17 cellular contexts compared by ENCODE assay signal in the genomic region with DNA sequence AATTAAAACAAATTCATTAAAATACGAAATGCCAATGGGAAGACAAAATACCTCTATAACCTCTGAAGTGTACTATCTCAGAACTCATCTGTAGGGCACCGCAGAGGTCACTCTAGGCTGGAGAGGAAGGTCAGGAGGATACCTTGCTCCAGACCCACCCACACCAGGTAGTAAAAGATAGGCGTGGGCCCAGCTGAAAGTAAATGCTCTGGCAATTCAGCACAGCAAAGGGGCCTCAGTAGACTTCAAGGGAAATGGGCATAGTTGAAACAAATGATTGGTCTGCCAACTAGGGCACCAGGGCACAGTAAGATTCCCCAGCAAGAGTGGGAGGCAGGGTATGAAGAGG. TPM values are rescaled to one million over a fixed set of nuclear protein-coding genes. Genes with fewer than 3 reads are reported as not detected.
A peak's percentile ranks its signal among the peaks of the same experiment; 100 is the strongest.
DNase-seq lines count a peak whose midpoint lies in the region; ATAC-seq and TF ChIP-seq lines count a peak whose summit lies in the region.
"Had no signal": no experiment of that assay in that cellular context is flagged by ENCODE, and none has a peak within 500 bp of the region (broad histone marks: within the 10 kb centered on the region; RNA-seq: fewer than 3 reads in every experiment).

No MANE protein-coding gene starts in this region.

- H3K4me3 Mint-ChIP-seq in GM23338 (no peak overlapping the region), T-helper 17 cell (no peak overlapping the region), neural progenitor cell (no peak overlapping the region), mesothelial cell of epicardium (no peak overlapping the region)
- H3K4me3 Mint-ChIP-seq: CD4-positive, alpha-beta memory T cell; HFFc6 had no signal

- no peaks in the 10 kb centered on the region for H3K36me3 ChIP-seq in GM23338 (ENCODE audit: insufficient read depth)
- no peaks in the 10 kb centered on the region for H3K36me3 ChIP-seq in neural progenitor cell
- H3K36me3 ChIP-seq: BE2C had no signal

- H3K4me3 ChIP-seq in GM23338 (no peak overlapping the region), neural progenitor cell (no peak overlapping the region)
- H3K4me3 ChIP-seq: A549, K562 had no signal

- H3K4me2 ChIP-seq in GM23338 (no peak overlapping the region), neural progenitor cell (no peak overlapping the region)
- H3K4me2 ChIP-seq: A549 had no signal

- no peaks in the 10 kb centered on the region for H3K4me1 ChIP-seq in GM23338 (ENCODE audit: insufficient read depth)
- peaks cover 8% of the 10 kb centered on the region for H3K4me1 ChIP-seq in neural progenitor cell
- H3K4me1 ChIP-seq: A549 had no signal

- H3K27ac ChIP-seq in GM23338 (ENCODE audit: low read depth): no peak overlapping the region
- H3K27ac ChIP-seq in neural progenitor cell: peak overlapping the region; percentile 49
- H3K27ac ChIP-seq: A549, C4-2B had no signal

- ATAC-seq in GM23338 (no peak; the same call in 2 of the 3 replicates), T-helper 17 cell (no peak), left colon (peak; percentile 79), GM18858 (IDR thresholded peaks at IDR 0.05; ENCODE audit: unreplicated experiment) (no peak)
- ATAC-seq: A549 had no signal

- no peak overlapping the region for H2AFZ ChIP-seq in GM23338
- H2AFZ ChIP-seq in neural progenitor cell (replicated peaks): no peak overlapping the region

- H3K79me2 ChIP-seq in GM23338 (replicated peaks; ENCODE audit: insufficient read depth): no peaks in the 10 kb centered on the region
- H3K79me2 ChIP-seq in neural progenitor cell (ENCODE audit: low read depth): no peaks in the 10 kb centered on the region

- H3K9ac ChIP-seq in neural progenitor cell: no peak overlapping the region

- no peaks in the 10 kb centered on the region for H3K9me2 ChIP-seq in GM23338 (ENCODE audit: insufficient read depth)

- H3K27me3 ChIP-seq in GM23338 (ENCODE audit: insufficient read depth) (no peaks in the 10 kb centered on the region), neural progenitor cell (no peaks in the 10 kb centered on the region)
- H3K27me3 ChIP-seq: BE2C had no signal

- H4K20me1 ChIP-seq in GM23338 (replicated peaks; ENCODE audit: insufficient read depth) (no peaks in the 10 kb centered on the region), neural progenitor cell (ENCODE audit: low read depth) (no peaks in the 10 kb centered on the region)

- no peak for DNase-seq in GM23338 (ENCODE audit: low spot score)
- no peak for DNase-seq in T-helper 17 cell
- peak; percentile 74 to 89 for DNase-seq in left colon
- DNase-seq in neural progenitor cell (ENCODE audit: low spot score): no peak
- DNase-seq in mesothelial cell of epicardium (ENCODE audit: low spot score in 2 of 2, unreplicated experiment in 2 of 2): no peak
- DNase-seq in HK-2 (ENCODE audit: unreplicated experiment): no peak
- no peak for DNase-seq in activated CD4-positive, alpha-beta T cell treated with anti-CD3 and anti-CD28 coated beads for 1 hour
- DNase-seq: BE2C; CD4-positive, alpha-beta memory T cell; DMS53; GF-D8; HCEC 1CT; HFFc6 had no signal

- H3K9me3 Mint-ChIP-seq in GM23338: no peaks in the 10 kb centered on the region
- H3K9me3 Mint-ChIP-seq in neural progenitor cell: no peaks in the 10 kb centered on the region
- no peaks in the 10 kb centered on the region for H3K9me3 Mint-ChIP-seq in mesothelial cell of epicardium
- H3K9me3 Mint-ChIP-seq: CD4-positive, alpha-beta memory T cell; HFFc6 had no signal

- H3K4me1 Mint-ChIP-seq in GM23338: peaks cover 11% of the 10 kb centered on the region; the same call in 2 of the 3 replicates
- no peaks in the 10 kb centered on the region for H3K4me1 Mint-ChIP-seq in T-helper 17 cell
- H3K4me1 Mint-ChIP-seq in neural progenitor cell: peaks cover 2% of the 10 kb centered on the region
- peaks cover 13% of the 10 kb centered on the region for H3K4me1 Mint-ChIP-seq in mesothelial cell of epicardium
- H3K4me1 Mint-ChIP-seq: CD4-positive, alpha-beta memory T cell had no signal

- H3K27ac Mint-ChIP-seq in GM23338: peak overlapping the region; percentile 55; the same call in 1 of the 2 replicates
- H3K27ac Mint-ChIP-seq in T-helper 17 cell: peak overlapping the region; percentile 3
- H3K27ac Mint-ChIP-seq in neural progenitor cell: no peak overlapping the region
- H3K27ac Mint-ChIP-seq in mesothelial cell of epicardium: no peak overlapping the region
- H3K27ac Mint-ChIP-seq: HFFc6 had no signal

- intact Hi-C loops in left colon (cut with DNase I, micrococcal nuclease): no loop called here

- no peak for TF ChIP-seq CTCF in GM23338 (conservative IDR thresholded peaks at IDR 0.05; ENCODE audit: low read depth in 2 of 2)
- TF ChIP-seq CTCF in neural progenitor cell (IDR thresholded peaks at IDR 0.05): no peak
- no peak for TF ChIP-seq CTCF in mesothelial cell of epicardium (IDR thresholded peaks at IDR 0.05; ENCODE audit: unreplicated experiment)

- H3F3A ChIP-seq in GM23338 (replicated peaks; ENCODE audit: low read depth): no peaks in the 10 kb centered on the region
- H3F3A ChIP-seq in neural progenitor cell (ENCODE audit: low read depth): peaks cover 10% of the 10 kb centered on the region

- no peaks in the 10 kb centered on the region for H3K27me3 Mint-ChIP-seq in GM23338 (ENCODE audit: insufficient read depth, low read depth, poor library complexity)
- H3K27me3 Mint-ChIP-seq in T-helper 17 cell: no peaks in the 10 kb centered on the region
- H3K27me3 Mint-ChIP-seq in neural progenitor cell (ENCODE audit: insufficient read depth, low read depth): peaks cover 9% of the 10 kb centered on the region
- no peaks in the 10 kb centered on the region for H3K27me3 Mint-ChIP-seq in mesothelial cell of epicardium (ENCODE audit: low read depth)

- H3K36me3 Mint-ChIP-seq in GM23338 (ENCODE audit: low read depth): no peaks in the 10 kb centered on the region
- no peaks in the 10 kb centered on the region for H3K36me3 Mint-ChIP-seq in T-helper 17 cell (ENCODE audit: low read depth)
- H3K36me3 Mint-ChIP-seq in neural progenitor cell: no peaks in the 10 kb centered on the region
- H3K36me3 Mint-ChIP-seq in mesothelial cell of epicardium: no peaks in the 10 kb centered on the region
- H3K36me3 Mint-ChIP-seq: CD4-positive, alpha-beta memory T cell had no signal

- H3K9me3 ChIP-seq in T-helper 17 cell (ENCODE audit: control insufficient read depth, low read length, poor library complexity, severe bottlenecking): no peaks in the 10 kb centered on the region
- H3K9me3 ChIP-seq in neural progenitor cell (ENCODE audit: low read depth): no peaks in the 10 kb centered on the region
- H3K9me3 ChIP-seq: A549, BE2C had no signal

TF ChIP-seq in GM23338, 12 proteins besides CTCF, POLR2A, EP300 and RAD21 (continues in another document):
- TF ChIP-seq EZH2phosphoT487 (IDR thresholded peaks at IDR 0.05; ENCODE audit: unreplicated experiment): no peak
- TF ChIP-seq ZNF114 (CRISPR knock-in tag; IDR thresholded peaks at IDR 0.05): no peak
- no peak for TF ChIP-seq NANOG (IDR thresholded peaks at IDR 0.05; ENCODE audit: borderline replicate concordance)
- TF ChIP-seq, protein P1, sequence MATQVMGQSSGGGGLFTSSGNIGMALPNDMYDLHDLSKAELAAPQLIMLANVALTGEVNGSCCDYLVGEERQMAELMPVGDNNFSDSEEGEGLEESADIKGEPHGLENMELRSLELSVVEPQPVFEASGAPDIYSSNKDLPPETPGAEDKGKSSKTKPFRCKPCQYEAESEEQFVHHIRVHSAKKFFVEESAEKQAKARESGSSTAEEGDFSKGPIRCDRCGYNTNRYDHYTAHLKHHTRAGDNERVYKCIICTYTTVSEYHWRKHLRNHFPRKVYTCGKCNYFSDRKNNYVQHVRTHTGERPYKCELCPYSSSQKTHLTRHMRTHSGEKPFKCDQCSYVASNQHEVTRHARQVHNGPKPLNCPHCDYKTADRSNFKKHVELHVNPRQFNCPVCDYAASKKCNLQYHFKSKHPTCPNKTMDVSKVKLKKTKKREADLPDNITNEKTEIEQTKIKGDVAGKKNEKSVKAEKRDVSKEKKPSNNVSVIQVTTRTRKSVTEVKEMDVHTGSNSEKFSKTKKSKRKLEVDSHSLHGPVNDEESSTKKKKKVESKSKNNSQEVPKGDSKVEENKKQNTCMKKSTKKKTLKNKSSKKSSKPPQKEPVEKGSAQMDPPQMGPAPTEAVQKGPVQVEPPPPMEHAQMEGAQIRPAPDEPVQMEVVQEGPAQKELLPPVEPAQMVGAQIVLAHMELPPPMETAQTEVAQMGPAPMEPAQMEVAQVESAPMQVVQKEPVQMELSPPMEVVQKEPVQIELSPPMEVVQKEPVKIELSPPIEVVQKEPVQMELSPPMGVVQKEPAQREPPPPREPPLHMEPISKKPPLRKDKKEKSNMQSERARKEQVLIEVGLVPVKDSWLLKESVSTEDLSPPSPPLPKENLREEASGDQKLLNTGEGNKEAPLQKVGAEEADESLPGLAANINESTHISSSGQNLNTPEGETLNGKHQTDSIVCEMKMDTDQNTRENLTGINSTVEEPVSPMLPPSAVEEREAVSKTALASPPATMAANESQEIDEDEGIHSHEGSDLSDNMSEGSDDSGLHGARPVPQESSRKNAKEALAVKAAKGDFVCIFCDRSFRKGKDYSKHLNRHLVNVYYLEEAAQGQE (IDR thresholded peaks at IDR 0.05; ENCODE audit: unreplicated experiment): no peak
- TF ChIP-seq STAT1 (IDR thresholded peaks at IDR 0.05; ENCODE audit: unreplicated experiment): no peak
- TF ChIP-seq JUNB (IDR thresholded peaks at IDR 0.05; ENCODE audit: unreplicated experiment): no peak
- TF ChIP-seq, protein P2, sequence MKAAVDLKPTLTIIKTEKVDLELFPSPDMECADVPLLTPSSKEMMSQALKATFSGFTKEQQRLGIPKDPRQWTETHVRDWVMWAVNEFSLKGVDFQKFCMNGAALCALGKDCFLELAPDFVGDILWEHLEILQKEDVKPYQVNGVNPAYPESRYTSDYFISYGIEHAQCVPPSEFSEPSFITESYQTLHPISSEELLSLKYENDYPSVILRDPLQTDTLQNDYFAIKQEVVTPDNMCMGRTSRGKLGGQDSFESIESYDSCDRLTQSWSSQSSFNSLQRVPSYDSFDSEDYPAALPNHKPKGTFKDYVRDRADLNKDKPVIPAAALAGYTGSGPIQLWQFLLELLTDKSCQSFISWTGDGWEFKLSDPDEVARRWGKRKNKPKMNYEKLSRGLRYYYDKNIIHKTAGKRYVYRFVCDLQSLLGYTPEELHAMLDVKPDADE (IDR thresholded peaks at IDR 0.05): no peak
- TF ChIP-seq ZNF331 (CRISPR knock-in tag; IDR thresholded peaks at IDR 0.05; ENCODE audit: low read depth): no peak
- TF ChIP-seq POLR2AphosphoS5 (IDR thresholded peaks at IDR 0.05; ENCODE audit: low read depth): no peak
- no peak for TF ChIP-seq CREB1 (CRISPR knock-in tag; IDR thresholded peaks at IDR 0.05; ENCODE audit: low read depth)

RNA-seq across cellular contexts. Expression of a gene that starts 26.0 kb away (rescaled TPM):
- 24.1 and 33.0 TPM in 2 replicates for total RNA-seq in GM23338 (2014; rRNA removed; shearing (Covaris generic))
- 10.9 and 14.0 TPM in 2 replicates for polyA plus RNA-seq in GM23338 (2016; fragmentation: Nextera tagmentation; extraction: Ambion mirVana)
- total RNA-seq in T-helper 17 cell (10 to 100 TPM; 51.5 to 58.3 TPM), left colon (100 to 1,000 TPM; 263 to 348 TPM), neural progenitor cell (ENCODE audit: low replicate concordance) (27.3 and 29.5 TPM in 2 replicates), mesothelial cell of epicardium (53.7 to 58.9 TPM (median 56.4 TPM) in 3 replicates)

Comparison
In these comparisons a context has a peak if more than half of its experiments do, and no peak if none do; other contexts are left out.
1. DNase-seq: peak in left colon (2 of 2); none in GM23338 (single experiment), T-helper 17 cell (0 of 3), neural progenitor cell (single experiment), mesothelial cell of epicardium (0 of 2), HK-2 (single experiment) and activated CD4-positive, alpha-beta T cell treated with anti-CD3 and anti-CD28 coated beads for 1 hour (single experiment).
2. H3K27ac Mint-ChIP-seq: peak in GM23338 (single experiment) and T-helper 17 cell (single experiment); none in neural progenitor cell (single experiment) and mesothelial cell of epicardium (single experiment).